In the genomic region with DNA sequence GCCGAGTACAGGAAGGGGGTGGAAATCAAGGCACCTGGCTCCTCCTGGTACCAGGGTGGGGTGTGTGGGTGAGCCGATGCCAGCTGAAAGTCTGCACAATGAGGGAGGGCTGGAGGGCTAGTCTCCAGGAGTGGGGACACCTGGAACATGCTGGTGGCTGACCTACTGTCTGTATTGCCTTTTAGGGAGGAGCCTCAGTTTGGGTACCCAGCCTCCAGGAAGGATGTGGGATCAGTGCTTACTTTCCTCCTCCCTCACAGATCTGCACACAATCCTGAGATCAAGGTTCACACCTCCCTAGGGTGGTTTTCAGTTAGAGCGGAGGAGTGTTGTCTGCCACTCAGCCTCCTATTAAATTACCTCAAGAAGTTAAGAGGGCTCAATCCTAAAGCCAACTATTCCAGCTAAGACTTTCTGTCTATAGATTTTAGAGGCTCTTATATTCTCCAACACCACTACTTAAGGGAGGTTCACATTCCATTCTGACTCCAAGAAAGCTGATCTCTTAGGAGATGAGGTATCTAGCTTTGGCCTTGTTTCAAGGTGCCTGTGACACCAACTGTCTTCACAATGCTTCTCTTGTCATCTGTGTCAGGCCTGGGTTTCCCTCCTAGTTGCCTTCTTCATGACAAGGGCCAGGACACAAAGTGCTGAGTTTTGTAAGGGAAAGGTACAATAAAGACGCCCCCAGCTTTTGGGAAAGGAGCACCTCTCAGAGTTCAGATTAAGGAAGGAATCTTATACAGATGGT, we compare ENCODE assay signal across 12 cellular contexts. TPM values are rescaled to one million over a fixed set of nuclear protein-coding genes. Genes with fewer than 3 reads are reported as not detected.
A peak's percentile ranks its signal among the peaks of the same experiment; 100 is the strongest.
DNase-seq lines count a peak whose midpoint lies in the region; ATAC-seq and TF ChIP-seq lines count a peak whose summit lies in the region.
"Had no signal": no experiment of that assay in that cellular context is flagged by ENCODE, and none has a peak within 500 bp of the region (broad histone marks: within the 10 kb centered on the region; RNA-seq: fewer than 3 reads in every experiment).

No MANE protein-coding gene starts in this region.

- H2AK9ac ChIP-seq in IMR-90 (replicated peaks; ENCODE audit: low read depth, low read length, poor library complexity): no peak overlapping the region

- no peak overlapping the region for H2AK5ac ChIP-seq in IMR-90 (ENCODE audit: low read depth, low read length)

- H3K9me1 ChIP-seq in IMR-90 (ENCODE audit: insufficient read depth, low read length): no peaks in the 10 kb centered on the region

- H3K4me3 Mint-ChIP-seq in CD8-positive, alpha-beta memory T cell: peak overlapping the region in 6 of 7 donors; percentile 56 to 87 (median 72)
- H3K4me3 Mint-ChIP-seq in activated naive CD4-positive, alpha-beta T cell treated with anti-CD3 and anti-CD28 coated beads, Interleukin-2, amount 10 ng/mL, durations not matched to agents 7 days and 5 days: peak overlapping the region; percentile 38
- H3K4me3 Mint-ChIP-seq in naive thymus-derived CD4-positive, alpha-beta T cell: peak overlapping the region; percentile 16 to 66 (median 43)

- H3K36me3 Mint-ChIP-seq in CD8-positive, alpha-beta memory T cell: peaks cover 5 to 24% (median 6%) of the 10 kb centered on the region in 3 donors
- H3K36me3 Mint-ChIP-seq in activated naive CD4-positive, alpha-beta T cell treated with anti-CD3 and anti-CD28 coated beads, Interleukin-2, amount 10 ng/mL, durations not matched to agents 7 days and 5 days: peaks cover 26% of the 10 kb centered on the region
- peaks cover 0 to 13% (median 9%) of the 10 kb centered on the region in 5 donors for H3K36me3 Mint-ChIP-seq in naive thymus-derived CD4-positive, alpha-beta T cell

- H3K27me3 Mint-ChIP-seq in CD8-positive, alpha-beta memory T cell: no peaks in the 10 kb centered on the region
- peaks cover 17% of the 10 kb centered on the region for H3K27me3 Mint-ChIP-seq in activated naive CD4-positive, alpha-beta T cell treated with anti-CD3 and anti-CD28 coated beads, Interleukin-2, amount 10 ng/mL, durations not matched to agents 7 days and 5 days
- peaks cover 0 to 2% (median 0%) of the 10 kb centered on the region in 5 donors for H3K27me3 Mint-ChIP-seq in naive thymus-derived CD4-positive, alpha-beta T cell

- no peak overlapping the region for H4K8ac ChIP-seq in IMR-90 (ENCODE audit: low read depth in 2 of 2, low read length in 2 of 2)

- H2AFZ ChIP-seq in IMR-90 (replicated peaks; ENCODE audit: low read length, poor library complexity): no peak overlapping the region

- no peak overlapping the region for H2BK20ac ChIP-seq in IMR-90 (ENCODE audit: low read depth, low read length)

- no TSS peak for BruUV-seq in IMR-90 (replicated peaks; lab: Mats Ljungman, UMichigan)

- peaks cover 5% of the 10 kb centered on the region for H3K36me3 ChIP-seq in CD8-positive, alpha-beta memory T cell (ENCODE audit: insufficient read depth, low read length)
- H3K36me3 ChIP-seq in IMR-90 (ENCODE audit: control insufficient read depth, insufficient read depth, low read length) (peaks cover 16% of the 10 kb centered on the region), adrenal gland (replicated peaks in 1 of 2) (peaks cover 0 to 18% of the 10 kb centered on the region in 2 donors)
- H3K36me3 ChIP-seq in naive thymus-derived CD4-positive, alpha-beta T cell (ENCODE audit: control insufficient read depth in 2 of 3, insufficient read depth in 3 of 3, low read length in 3 of 3): peaks cover 3 to 18% (median 9%) of the 10 kb centered on the region in 3 experiments

- H3K9me3 Mint-ChIP-seq in CD8-positive, alpha-beta memory T cell: no peaks in the 10 kb centered on the region
- no peaks in the 10 kb centered on the region for H3K9me3 Mint-ChIP-seq in activated naive CD4-positive, alpha-beta T cell treated with anti-CD3 and anti-CD28 coated beads, Interleukin-2, amount 10 ng/mL, durations not matched to agents 7 days and 5 days
- no peaks in the 10 kb centered on the region for H3K9me3 Mint-ChIP-seq in naive thymus-derived CD4-positive, alpha-beta T cell

- CTCF ChIA-PET in CD8-positive, alpha-beta memory T cell (lab: Charles Lee): interaction anchor here (0.7 to 1.5 kb wide), 2 partner anchors 15 to 21 kb away, joined by 3 to 4 read pairs; no protein-coding TSS in a partner anchor
- CTCF ChIA-PET in IMR-90 (lab: Yijun Ruan, JAX): no interaction called here
- CTCF ChIA-PET in activated naive CD4-positive, alpha-beta T cell treated with anti-CD3 and anti-CD28 coated beads, Interleukin-2, amount 10 ng/mL, durations not matched to agents 7 days and 5 days (lab: Charles Lee): interaction anchor here (0.7 to 3.2 kb wide), 2 partner anchors 15 to 128 kb away, joined by 3 to 11 read pairs; no protein-coding TSS in a partner anchor
- CTCF ChIA-PET in naive thymus-derived CD4-positive, alpha-beta T cell (lab: Charles Lee): interaction anchor here (0.7 to 1.3 kb wide), 2 partner anchors 15 to 66 kb away, joined by 3 read pairs; no protein-coding TSS in a partner anchor

- H3K27me3 ChIP-seq in CD8-positive, alpha-beta memory T cell (ENCODE audit: insufficient read depth, low read length, poor library complexity, severe bottlenecking): no peaks in the 10 kb centered on the region
- H3K27me3 ChIP-seq in IMR-90 (ENCODE audit: control insufficient read depth, insufficient read depth, low read length) (no peaks in the 10 kb centered on the region), adrenal gland (no peaks in the 10 kb centered on the region)
- no peaks in the 10 kb centered on the region for H3K27me3 ChIP-seq in naive thymus-derived CD4-positive, alpha-beta T cell (ENCODE audit: control insufficient read depth in 2 of 2, insufficient read depth in 2 of 2, low read length in 2 of 2)
- H3K27me3 ChIP-seq: sigmoid colon had no signal

- no peak overlapping the region for H4K5ac ChIP-seq in IMR-90 (ENCODE audit: low read depth, low read length)

- no peak overlapping the region for H3K18ac ChIP-seq in IMR-90 (ENCODE audit: low read depth, low read length)

- no peak overlapping the region for H3K27ac ChIP-seq in CD8-positive, alpha-beta memory T cell (ENCODE audit: low read depth, low read length)
- H3K27ac ChIP-seq in IMR-90 (ENCODE audit: insufficient read depth, low read length) (no peak overlapping the region), adrenal gland (no peak overlapping the region)
- H3K27ac ChIP-seq in naive thymus-derived CD4-positive, alpha-beta T cell (ENCODE audit: low read depth, low read length): peak overlapping the region; percentile 48
- H3K27ac ChIP-seq: sigmoid colon had no signal

- H2BK120ac ChIP-seq in IMR-90 (ENCODE audit: low read depth, low read length): no peak overlapping the region

- no peak for TF ChIP-seq RAD21 in IMR-90 (IDR thresholded peaks at IDR 0.05; ENCODE audit: low read length)

- H2BK5ac ChIP-seq in IMR-90 (ENCODE audit: low read depth, low read length, poor library complexity, severe bottlenecking): no peak overlapping the region

- no peaks in the 10 kb centered on the region; the same call in 1 of the 2 replicates for H4K20me1 ChIP-seq in IMR-90 (ENCODE audit: insufficient read depth, low read length)

- no CpG with 5 or more reads among the region's 4 CpGs for WGBS in IMR-90 (ENCODE audit: extremely low coverage in 2 of 2, insufficient read length in 1 of 2), 2 experiments
- 78 to 94% (median 87%) methylated on average over 4 of the region's 4 CpGs for WGBS in adrenal gland, 4 donors

- no peaks in the 10 kb centered on the region; a peak in 1 of 4 replicates for H3K79me1 ChIP-seq in IMR-90 (ENCODE audit: low read depth in 1 of 2, low read length in 2 of 2)

- no peak overlapping the region for H2BK15ac ChIP-seq in IMR-90 (ENCODE audit: low read depth, low read length)

- peak overlapping the region; percentile 2 for H3K4me3 ChIP-seq in CD8-positive, alpha-beta memory T cell (ENCODE audit: low read length)
- H3K4me3 ChIP-seq in IMR-90 (ENCODE audit: insufficient read depth, low read depth, low read length): no peak overlapping the region
- peak overlapping the region; percentile 43 for H3K4me3 ChIP-seq in naive thymus-derived CD4-positive, alpha-beta T cell (ENCODE audit: low read length)
- H3K4me3 ChIP-seq in adrenal gland: no peak overlapping the region
- H3K4me3 ChIP-seq: sigmoid colon had no signal

- H3K9ac ChIP-seq in IMR-90 (ENCODE audit: low read depth, low read length): no peak overlapping the region

- peak overlapping the region; percentile 84 to 96 (median 92) for H3K27ac Mint-ChIP-seq in CD8-positive, alpha-beta memory T cell
- H3K27ac Mint-ChIP-seq in activated naive CD4-positive, alpha-beta T cell treated with anti-CD3 and anti-CD28 coated beads, Interleukin-2, amount 10 ng/mL, durations not matched to agents 7 days and 5 days: peak overlapping the region; percentile 86
- peak overlapping the region; percentile 42 to 92 (median 85) for H3K27ac Mint-ChIP-seq in naive thymus-derived CD4-positive, alpha-beta T cell

- H3K9me3 ChIP-seq in CD8-positive, alpha-beta memory T cell (ENCODE audit: low read length): no peaks in the 10 kb centered on the region
- H3K9me3 ChIP-seq in IMR-90 (ENCODE audit: control insufficient read depth, insufficient read depth, low read length) (no peaks in the 10 kb centered on the region), adrenal gland (replicated peaks in 1 of 3) (no peaks in the 10 kb centered on the region)
- H3K9me3 ChIP-seq in naive thymus-derived CD4-positive, alpha-beta T cell (ENCODE audit: control insufficient read depth in 2 of 3, low read length in 3 of 3): no peaks in the 10 kb centered on the region
- H3K9me3 ChIP-seq: sigmoid colon had no signal

- H3K4ac ChIP-seq in IMR-90 (ENCODE audit: low read depth, low read length): no peak overlapping the region

- H3K14ac ChIP-seq in IMR-90 (replicated peaks; ENCODE audit: low read depth, low read length): no peak overlapping the region

- H3K4me1 Mint-ChIP-seq in CD8-positive, alpha-beta memory T cell: peaks cover 28 to 32% (median 29%) of the 10 kb centered on the region in 3 donors
- H3K4me1 Mint-ChIP-seq in activated naive CD4-positive, alpha-beta T cell treated with anti-CD3 and anti-CD28 coated beads, Interleukin-2, amount 10 ng/mL, durations not matched to agents 7 days and 5 days: peaks cover 40% of the 10 kb centered on the region
- peaks cover 11 to 41% (median 18%) of the 10 kb centered on the region in 7 donors for H3K4me1 Mint-ChIP-seq in naive thymus-derived CD4-positive, alpha-beta T cell

- dilution Hi-C loops in IMR-90 (cut with HindIII; ENCODE audit: low sequenced_read_pairs, unreplicated experiment): no loop called here

- peaks cover 16% of the 10 kb centered on the region for H3K4me1 ChIP-seq in CD8-positive, alpha-beta memory T cell (ENCODE audit: insufficient read depth, low read length)
- peaks cover 5% of the 10 kb centered on the region; the same call in 1 of the 2 replicates for H3K4me1 ChIP-seq in IMR-90 (ENCODE audit: control insufficient read depth, insufficient read depth, low read length)
- peaks cover 14 to 15% of the 10 kb centered on the region in 2 donors for H3K4me1 ChIP-seq in naive thymus-derived CD4-positive, alpha-beta T cell (ENCODE audit: control insufficient read depth in 2 of 2, insufficient read depth in 2 of 2, low read length in 2 of 2)
- peaks cover 0 to 19% of the 10 kb centered on the region in 2 donors for H3K4me1 ChIP-seq in adrenal gland (replicated peaks in 1 of 2)
- H3K4me1 ChIP-seq: sigmoid colon had no signal

- POLR2A ChIA-PET in CD8-positive, alpha-beta memory T cell (lab: Charles Lee): no interaction called here
- POLR2A ChIA-PET in IMR-90 (lab: Charles Lee; ENCODE audit: unreplicated experiment): no interaction called here
- POLR2A ChIA-PET in naive thymus-derived CD4-positive, alpha-beta T cell (lab: Charles Lee): interaction anchor here (0.6 to 1.0 kb wide), 3 partner anchors 8 to 88 kb away, joined by 3 read pairs; no protein-coding TSS in a partner anchor

- no peak overlapping the region for H4K91ac ChIP-seq in IMR-90 (ENCODE audit: insufficient read depth, low read depth, low read length)

- no peak for TF ChIP-seq CTCF in IMR-90 (conservative IDR thresholded peaks at IDR 0.05; ENCODE audit: low read depth, low read length)
- TF ChIP-seq CTCF in adrenal gland (IDR thresholded peaks at IDR 0.05): no peak

- ATAC-seq in IMR-90 (ENCODE audit: low read depth): 0 out of 2 replicates have a peak, but pooled peaks have one; percentile 21
- peak; percentile 83 for ATAC-seq in naive thymus-derived CD4-positive, alpha-beta T cell

- DNase-seq in CD8-positive, alpha-beta memory T cell: peak in 3 of 5 donors; percentile 12 to 56 (median 21)
- DNase-seq in IMR-90: no peak
- peak; percentile 49 for DNase-seq in activated naive CD4-positive, alpha-beta T cell treated with anti-CD3 and anti-CD28 coated beads, Interleukin-2, amount 10 ng/mL, durations not matched to agents 7 days and 5 days
- peak in 6 of 9 donors; percentile 13 to 35 (median 19) for DNase-seq in naive thymus-derived CD4-positive, alpha-beta T cell
- no peak for DNase-seq in NCI-H2107 (lab: John Stamatoyannopoulos, UW)
- DNase-seq in adrenal gland: no peak
- no peak for DNase-seq in NCI-H1436 treated with DMSO at 0.1 percent for 48 hours (lab: John Stamatoyannopoulos, UW)
- DNase-seq: anterior cingulate cortex, HCEC 1CT, hippocampal formation, NCI-H2227 treated with DMSO at 0.1 percent for 48 hours, sigmoid colon had no signal

- no peak overlapping the region for H3K4me2 ChIP-seq in IMR-90 (ENCODE audit: low read depth, low read length)

- intact Hi-C loops in IMR-90 (cut with micrococcal nuclease) (no loop called here), adrenal gland (cut with DNase I) (loop anchor here in 1 of 2 donors (10.0 kb wide), 1 partner anchor 60 kb away; a partner anchor contains a TSS)
- intact Hi-C loops in naive thymus-derived CD4-positive, alpha-beta T cell (cut with micrococcal nuclease): loop anchor here in 1 of 2 donors (5.0 kb wide), 1 partner anchor 62 kb away; no protein-coding TSS in a partner anchor

- no peak overlapping the region for H3K56ac ChIP-seq in IMR-90 (ENCODE audit: extremely low read depth, insufficient read depth, low read length)

- in situ Hi-C loops in IMR-90 (cut with MboI; ENCODE audit: low sequenced_read_pairs): no loop called here

- TF ChIP-seq POLR2A in IMR-90 (IDR thresholded peaks at IDR 0.05; ENCODE audit: low read depth, low read length) (no peak), adrenal gland (IDR thresholded peaks at IDR 0.05) (no peak)

- no peak overlapping the region for H3K23ac ChIP-seq in IMR-90 (ENCODE audit: low read depth, low read length)

RNA-seq across cellular contexts. Expression of a gene that starts 15.7 kb away (rescaled TPM):
- total RNA-seq in CD8-positive, alpha-beta memory T cell: 100 to 1,000 TPM; 187 to 190 TPM
- polyA plus RNA-seq in CD8-positive, alpha-beta memory T cell: 380 TPM
- 553 and 927 TPM in 2 replicates for total RNA-seq in IMR-90 (2012; rRNA removed)
- 952 and 1,264 TPM in 2 replicates for polyA plus RNA-seq in IMR-90 (2012; rRNA removed)
- polyA plus RNA-seq in IMR-90 (2012; cell fraction: cytosol; rRNA removed): 935 and 1,213 TPM in 2 replicates
- 229 and 499 TPM in 2 replicates for polyA plus RNA-seq in IMR-90 (2012; cell fraction: nucleus; rRNA removed; ENCODE audit: low replicate concordance)
- 100 to 1,000 TPM; 207 to 278 (median 256) TPM for total RNA-seq in naive thymus-derived CD4-positive, alpha-beta T cell
- polyA plus RNA-seq in naive thymus-derived CD4-positive, alpha-beta T cell: 100 to 1,000 TPM; 366 to 393 TPM
- 100 to 1,000 TPM; 171 to 722 (median 354) TPM for total RNA-seq in adrenal gland
- 100 to 1,000 TPM; 164 to 724 (median 287) TPM for polyA plus RNA-seq in adrenal gland

RNA-seq across cellular contexts. Expression of a gene that starts 26.7 kb away (rescaled TPM):
- 100 to 1,000 TPM; 168 to 176 TPM for total RNA-seq in CD8-positive, alpha-beta memory T cell
- 18.8 TPM for polyA plus RNA-seq in CD8-positive, alpha-beta memory T cell
- total RNA-seq in IMR-90 (2012; rRNA removed): 81.4 and 91.8 TPM in 2 replicates
- 101 and 117 TPM in 2 replicates for polyA plus RNA-seq in IMR-90 (2012; rRNA removed)
- 64.3 and 78.0 TPM in 2 replicates for polyA plus RNA-seq in IMR-90 (2012; cell fraction: cytosol; rRNA removed)
- 272 and 424 TPM in 2 replicates for polyA plus RNA-seq in IMR-90 (2012; cell fraction: nucleus; rRNA removed; ENCODE audit: low replicate concordance)
- 100 to 1,000 TPM; 108 to 236 (median 182) TPM for total RNA-seq in naive thymus-derived CD4-positive, alpha-beta T cell
- 10 to 100 TPM; 17.0 to 28.5 TPM for polyA plus RNA-seq in naive thymus-derived CD4-positive, alpha-beta T cell
- total RNA-seq in adrenal gland: 10 to 100 TPM; 22.3 to 41.3 (median 33.4) TPM
- polyA plus RNA-seq in adrenal gland: 10 to 100 TPM; 13.6 to 27.8 (median 19.9) TPM

RNA-seq across cellular contexts. Expression of a gene that starts 48.6 kb away (rescaled TPM):
- 10 to 100 TPM; 59.4 to 61.9 TPM for total RNA-seq in CD8-positive, alpha-beta memory T cell
- 15.6 TPM for polyA plus RNA-seq in CD8-positive, alpha-beta memory T cell
- total RNA-seq in IMR-90 (2012; rRNA removed) (8.8 and 9.7 TPM in 2 replicates), adrenal gland (10 to 100 TPM in 7 of 8 donors, 1 to 10 TPM in 1; 9.5 to 34.6 (median 23.3) TPM)
- polyA plus RNA-seq in IMR-90 (2012; rRNA removed) (21.6 and 24.0 TPM in 2 replicates), adrenal gland (10 to 100 TPM; 15.0 to 30.0 (median 27.5) TPM)
- polyA plus RNA-seq in IMR-90 (2012; cell fraction: cytosol; rRNA removed): 11.7 and 17.0 TPM in 2 replicates
- 40.7 and 41.8 TPM in 2 replicates for polyA plus RNA-seq in IMR-90 (2012; cell fraction: nucleus; rRNA removed; ENCODE audit: low replicate concordance)
- 10 to 100 TPM; 16.2 to 37.6 (median 31.3) TPM for total RNA-seq in naive thymus-derived CD4-positive, alpha-beta T cell
- 1 to 10 TPM; 6.7 to 9.9 TPM for polyA plus RNA-seq in naive thymus-derived CD4-positive, alpha-beta T cell

RNA-seq across cellular contexts. Expression of a gene that starts 49.6 kb away (rescaled TPM):
- total RNA-seq in CD8-positive, alpha-beta memory T cell: 10 to 100 TPM; 61.9 to 67.4 TPM
- polyA plus RNA-seq in CD8-positive, alpha-beta memory T cell: 134 TPM
- 45.8 and 50.0 TPM in 2 replicates for total RNA-seq in IMR-90 (2012; rRNA removed)
- 89.0 and 106 TPM in 2 replicates for polyA plus RNA-seq in IMR-90 (2012; rRNA removed)
- 132 and 144 TPM in 2 replicates for polyA plus RNA-seq in IMR-90 (2012; cell fraction: cytosol; rRNA removed)
- 24.2 and 31.7 TPM in 2 replicates for polyA plus RNA-seq in IMR-90 (2012; cell fraction: nucleus; rRNA removed; ENCODE audit: low replicate concordance)
- 10 to 100 TPM; 13.3 to 66.1 (median 27.9) TPM for total RNA-seq in naive thymus-derived CD4-positive, alpha-beta T cell
- polyA plus RNA-seq in naive thymus-derived CD4-positive, alpha-beta T cell: 10 to 100 TPM; 90.1 to 97.9 TPM
- total RNA-seq in adrenal gland: 100 to 1,000 TPM in 2 of 8 donors, 10 to 100 TPM in 6; 53.6 to 140 (median 83.6) TPM
- 100 to 1,000 TPM in 2 of 3 donors, 10 to 100 TPM in 1; 76.0 to 216 (median 143) TPM for polyA plus RNA-seq in adrenal gland

RNA-seq across cellular contexts. Expression of a gene that starts 55.9 kb away (rescaled TPM):
- total RNA-seq in CD8-positive, alpha-beta memory T cell: not detected
- polyA plus RNA-seq in CD8-positive, alpha-beta memory T cell: 0.76 TPM
- total RNA-seq in IMR-90 (2012; rRNA removed) (not detected in 2 replicates), adrenal gland (under 1 TPM in 1 of 8 donors, not detected in 7; 0.38 TPM)
- polyA plus RNA-seq in IMR-90 (2012; rRNA removed) (not detected in 2 replicates), adrenal gland (under 1 TPM in 2 of 3 donors, not detected in 1; 0.17 to 0.48 TPM)
- polyA plus RNA-seq in IMR-90 (2012; cell fraction: cytosol; rRNA removed): 0.03 TPM in 1 of 2 replicates, not detected in the other
- 0.29 TPM in 1 of 2 replicates, not detected in the other for polyA plus RNA-seq in IMR-90 (2012; cell fraction: nucleus; rRNA removed; ENCODE audit: low replicate concordance)
- 1 to 10 TPM in 4 of 5 experiments, not detected in 1; 1.1 to 2.7 (median 2.2) TPM for total RNA-seq in naive thymus-derived CD4-positive, alpha-beta T cell
- polyA plus RNA-seq in naive thymus-derived CD4-positive, alpha-beta T cell: 1 to 10 TPM; 1.5 to 1.8 TPM
- total RNA-seq: sigmoid colon had no signal

Comparison
In these comparisons a context has a peak if more than half of its experiments do, and no peak if none do; other contexts are left out.
1. DNase-seq: peak in CD8-positive, alpha-beta memory T cell (3 of 5), activated naive CD4-positive, alpha-beta T cell treated with anti-CD3 and anti-CD28 coated beads, Interleukin-2, amount 10 ng/mL, durations not matched to agents 7 days and 5 days (single experiment) and naive thymus-derived CD4-positive, alpha-beta T cell (6 of 9); none in IMR-90 (single experiment), NCI-H2107 (single experiment), adrenal gland (0 of 7) and NCI-H1436 treated with DMSO at 0.1 percent for 48 hours (single experiment).
2. H3K4me3 ChIP-seq: peak in CD8-positive, alpha-beta memory T cell (single experiment) and naive thymus-derived CD4-positive, alpha-beta T cell (single experiment); none in IMR-90 (single experiment) and adrenal gland (0 of 4).
3. Peak in every context shown above with its lines, with median percentiles within 50 percentile points of each other: H3K27ac Mint-ChIP-seq and H3K4me3 Mint-ChIP-seq.